ENCODE assay signal across 35 cellular contexts in the genomic region with DNA sequence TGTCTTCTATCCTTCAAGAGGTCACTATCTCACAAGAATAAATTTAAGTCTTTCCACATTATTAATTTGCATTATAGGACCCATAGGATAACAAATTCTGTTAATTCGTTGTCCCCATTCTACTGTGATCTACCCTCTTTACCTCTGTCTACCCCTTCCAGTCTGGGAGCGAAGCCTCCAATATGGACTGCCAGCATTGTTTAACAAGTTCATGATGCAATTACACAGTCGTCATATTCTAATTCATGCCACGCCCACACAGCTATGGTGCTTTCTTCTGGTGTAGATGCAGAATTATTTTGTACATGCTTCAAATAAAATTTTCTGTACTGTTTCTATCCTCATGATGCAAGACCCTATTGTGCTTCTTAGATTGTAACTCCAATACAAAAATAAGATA.
"Had no signal": no experiment of that assay in that cellular context is flagged by ENCODE, and none has a peak within 500 bp of the region (broad histone marks: within the 10 kb centered on the region; RNA-seq: fewer than 3 reads in every experiment).

No MANE protein-coding gene starts in this region.

- H3K27me3 ChIP-seq: MG63 had no signal

- H3K4me3 ChIP-seq: MG63 had no signal

- H3K36me3 ChIP-seq: MG63 had no signal

- DNase-seq: Karpas-422, Kasumi-1, MG63, MM.1S, MV-4-11, NCI-H1048, NCI-H1092, NCI-H1092 treated with DMSO at 0.1 percent for 48 hours, NCI-H1105, NCI-H1105 treated with DMSO at 0.1 percent for 48 hours, NCI-H1417, NCI-H1417 treated with DMSO at 0.1 percent for 48 hours, NCI-H1436, NCI-H1436 treated with DMSO at 0.1 percent for 48 hours, NCI-H146, NCI-H1694, NCI-H1694 treated with DMSO at 0.1 percent for 48 hours, NCI-H187, NCI-H187 treated with DMSO at 0.1 percent for 48 hours, NCI-H1930, NCI-H2029, NCI-H2029 treated with DMSO at 0.1 percent for 48 hours, NCI-H2081, NCI-H2081 treated with DMSO at 0.1 percent for 48 hours, NCI-H2107, NCI-H2171, NCI-H2171 treated with DMSO at 0.1 percent for 48 hours, NCI-H2227 treated with DMSO at 0.1 percent for 48 hours, NCI-H226, NCI-H345, NCI-H446, NCI-H446 treated with DMSO at 0.1 percent for 48 hours, NCI-H510A, NCI-H510A treated with DMSO at 0.1 percent for 48 hours, NCI-H524 had no signal

- H3K9me3 ChIP-seq: MG63 had no signal
